ENCODE assay signal across 1 cellular context in the genomic region with DNA sequence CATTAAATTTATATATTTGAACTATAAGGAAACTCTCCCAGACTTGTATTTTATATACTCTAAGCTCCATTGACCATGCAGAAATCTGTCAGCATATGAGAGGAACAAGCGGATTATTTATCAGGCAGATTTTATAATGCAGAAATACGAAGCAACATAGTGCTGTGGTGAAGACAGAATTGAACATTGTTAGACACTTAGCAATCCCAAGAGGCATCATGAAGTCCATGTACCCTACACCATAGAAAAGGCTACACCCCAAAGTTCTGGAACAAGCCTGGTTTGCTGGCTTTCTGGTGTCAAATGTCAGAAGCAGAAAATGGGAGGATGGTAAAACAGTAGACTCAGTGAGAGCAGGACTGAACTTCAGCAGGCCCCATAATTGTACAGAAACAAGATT.
TF ChIP-seq lines count a peak whose summit lies in the region.

No MANE protein-coding gene starts in this region.

TF ChIP-seq in A549, 52 proteins besides CTCF, POLR2A, EP300 and RAD21 (continued from another document):
- TF ChIP-seq, protein P1, sequence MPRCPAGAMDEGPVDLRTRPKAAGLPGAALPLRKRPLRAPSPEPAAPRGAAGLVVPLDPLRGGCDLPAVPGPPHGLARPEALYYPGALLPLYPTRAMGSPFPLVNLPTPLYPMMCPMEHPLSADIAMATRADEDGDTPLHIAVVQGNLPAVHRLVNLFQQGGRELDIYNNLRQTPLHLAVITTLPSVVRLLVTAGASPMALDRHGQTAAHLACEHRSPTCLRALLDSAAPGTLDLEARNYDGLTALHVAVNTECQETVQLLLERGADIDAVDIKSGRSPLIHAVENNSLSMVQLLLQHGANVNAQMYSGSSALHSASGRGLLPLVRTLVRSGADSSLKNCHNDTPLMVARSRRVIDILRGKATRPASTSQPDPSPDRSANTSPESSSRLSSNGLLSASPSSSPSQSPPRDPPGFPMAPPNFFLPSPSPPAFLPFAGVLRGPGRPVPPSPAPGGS (IDR thresholded peaks at IDR 0.05), result no peak
- TF ChIP-seq KDM5A (IDR thresholded peaks at IDR 0.05) (no peak), HOXB5 (CRISPR knock-in tag; IDR thresholded peaks at IDR 0.05) (no peak)
